1 cellular context compared by ENCODE assay signal in genomic region chrX:45449982-45450381, GRCh38.
A peak's percentile ranks its signal among the peaks of the same experiment; 100 is the strongest.
TF ChIP-seq lines count a peak whose summit lies in the region.

No MANE protein-coding gene starts in this region.

TF ChIP-seq in SK-N-SH, 30 proteins besides CTCF, POLR2A, EP300 and RAD21 (continued from another document):
- TF ChIP-seq FOSL2 (IDR thresholded peaks at IDR 0.05; ENCODE audit: borderline replicate concordance, low read depth) (no peak), NFIC (IDR thresholded peaks at IDR 0.05; ENCODE audit: borderline replicate concordance) (peak; percentile 69), MEF2A (IDR thresholded peaks at IDR 0.05; ENCODE audit: borderline replicate concordance, low read depth) (no peak), CHD2 (IDR thresholded peaks at IDR 0.05; ENCODE audit: low read length, partially characterized antibody) (no peak), EZH2phosphoT487 (IDR thresholded peaks at IDR 0.05; ENCODE audit: borderline replicate concordance, low read depth) (no peak), REST (IDR thresholded peaks at IDR 0.05; ENCODE audit: low read depth, low read length) (no peak), TAF1 (IDR thresholded peaks at IDR 0.05; ENCODE audit: borderline replicate concordance, low read depth, low read length) (no peak), SIN3A (IDR thresholded peaks at IDR 0.05; ENCODE audit: borderline replicate concordance, low read depth, low read length) (no peak), SMC3 (IDR thresholded peaks at IDR 0.05; ENCODE audit: low read depth, low read length) (no peak), YY1 (IDR thresholded peaks at IDR 0.05; ENCODE audit: low read depth) (no peak; the same call in 1 of the 2 replicates), FOXM1 (IDR thresholded peaks at IDR 0.05; ENCODE audit: low read depth) (no peak), TEAD4 (IDR thresholded peaks at IDR 0.05; ENCODE audit: borderline replicate concordance, insufficient read depth) (no peak), JUND (IDR thresholded peaks at IDR 0.05) (peak; percentile 36), FOXJ3 (CRISPR knock-in tag; IDR thresholded peaks at IDR 0.05) (no peak)
